29 cellular contexts compared by ENCODE assay signal in the genomic region with DNA sequence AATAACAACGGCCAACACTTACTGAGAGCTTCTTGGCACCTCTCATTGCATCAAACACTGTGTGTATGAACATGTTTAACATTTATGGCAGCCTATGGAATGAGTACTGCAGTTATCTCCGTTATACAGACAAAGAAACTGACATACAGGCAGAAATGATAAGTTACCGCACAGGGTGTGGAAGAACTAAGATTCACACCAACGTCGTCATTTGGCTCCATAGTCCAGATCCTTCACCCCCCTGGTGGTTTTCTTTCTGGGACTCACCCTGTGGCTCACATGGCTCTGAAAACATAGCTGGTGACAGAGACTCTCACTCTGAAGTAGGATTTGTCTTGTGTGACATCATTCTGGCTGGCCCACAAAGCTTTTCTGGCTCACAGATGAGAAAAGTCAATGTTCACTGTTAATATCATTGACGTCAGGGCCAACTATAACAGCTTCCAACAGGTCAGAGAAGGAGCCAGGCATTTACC.
DNase-seq lines count a peak whose midpoint lies in the region; ATAC-seq, FAIRE-seq and TF ChIP-seq lines count a peak whose summit lies in the region.
"Had no signal": no experiment of that assay in that cellular context is flagged by ENCODE, and none has a peak within 500 bp of the region (broad histone marks: within the 10 kb centered on the region; RNA-seq: fewer than 3 reads in every experiment).

No MANE protein-coding gene starts in this region.

- H3K9ac ChIP-seq in OCI-LY1 (ENCODE audit: low read length), result peak overlapping the region; percentile 3; the same call in 1 of the 2 replicates
- H3K9ac ChIP-seq: BLaER1 treated with 17β-estradiol and CSF1 and Interleukin-3, amounts not matched to agents 10 nM and 100 nM; KMS-11; SK-N-SH had no signal

- DNase-seq in AG10803 (ENCODE audit: low read depth) (peak; percentile 34), cardiac fibroblast (ENCODE audit: low read depth in 2 of 2) (peak; percentile 12 to 33), kidney tubule cell (ENCODE audit: low spot score) (peak; percentile 9), urothelium cell line (ENCODE audit: low spot score) (no peak)
- DNase-seq in stimulated activated CD4-positive, alpha-beta T cell treated with anti-CD3 and anti-CD28 coated beads, Interleukin-1b, Interleukin-23, amount 100 ng/mL, for 48 hours, result no peak
- DNase-seq: activated CD4-positive, alpha-beta T cell treated with anti-CD3 and anti-CD28 coated beads for 36 hours; activated gamma-delta T cell treated with Interleukin-2 at 50 U/mL for 16 hours; activated naive CD8-positive, alpha-beta T cell treated with anti-CD3 and anti-CD28 coated beads, Interleukin-2, amount 50 U/mL, for 24 hours; activated T-cell treated with anti-CD3 and anti-CD28 coated beads, Interleukin-2, amount 50 U/mL, for 1 hour; body of pancreas; COR-L47; dorsolateral prefrontal cortex; left lung; naive thymus-derived CD4-positive, alpha-beta T cell; NCI-H1436; NCI-H2081 treated with DMSO at 0.1 percent for 48 hours; SK-N-SH; stimulated activated naive CD8-positive, alpha-beta T cell treated with anti-CD3 and anti-CD28 coated beads, Interleukin-15, amount 100 ng/mL, for 72 hours; thyroid gland had no signal

- H3F3A ChIP-seq in OCI-LY1 (ENCODE audit: insufficient read depth, low read length), result no peaks in the 10 kb centered on the region

- H3K36me3 ChIP-seq in OCI-LY1 (ENCODE audit: insufficient read depth, low read length), result no peaks in the 10 kb centered on the region
- H3K36me3 ChIP-seq: BLaER1 treated with 17β-estradiol and CSF1 and Interleukin-3, amounts not matched to agents 10 nM and 100 nM; HAP-1; left lung; thyroid gland had no signal

- no peaks in the 10 kb centered on the region for H3K9me2 ChIP-seq in OCI-LY1 (ENCODE audit: low read depth, low read length)
- H3K9me2 ChIP-seq: SK-N-SH had no signal

- H3K4me3 ChIP-seq in AG10803 (ENCODE audit: low read length) (no peak overlapping the region), OCI-LY1 (ENCODE audit: low read depth, low read length, poor library complexity, severe bottlenecking) (no peak overlapping the region), cardiac fibroblast (replicated peaks in 1 of 2; ENCODE audit: low read depth in 2 of 2, low read length in 2 of 2) (no peak overlapping the region)
- H3K4me3 ChIP-seq: BLaER1 treated with 17β-estradiol and CSF1 and Interleukin-3, amounts not matched to agents 10 nM and 100 nM; body of pancreas; dorsolateral prefrontal cortex; HAP-1; left lung; thyroid gland had no signal

- peaks cover 87% of the 10 kb centered on the region for H3K4me1 ChIP-seq in OCI-LY1 (ENCODE audit: insufficient read depth, low read length, severe bottlenecking)
- H3K4me1 ChIP-seq: body of pancreas, HAP-1, left lung, thyroid gland had no signal

- no peaks in the 10 kb centered on the region for H3K9me3 ChIP-seq in OCI-LY1 (ENCODE audit: low read length)
- H3K9me3 ChIP-seq: body of pancreas, HAP-1, left lung, SK-N-SH, thyroid gland had no signal

- TF ChIP-seq CTCF in AG10803 (conservative IDR thresholded peaks at IDR 0.05; ENCODE audit: low read length) (no peak), OCI-LY1 (IDR thresholded peaks at IDR 0.05; ENCODE audit: low read length) (no peak), cardiac fibroblast (IDR thresholded peaks at IDR 0.05; ENCODE audit: low read depth, low read length) (no peak)

- peak overlapping the region; percentile 84 for H3K27ac ChIP-seq in OCI-LY1 (ENCODE audit: low read depth, low read length, poor library complexity, severe bottlenecking)
- H3K27ac ChIP-seq: BLaER1 treated with 17β-estradiol and CSF1 and Interleukin-3, amounts not matched to agents 10 nM and 100 nM; body of pancreas; dorsolateral prefrontal cortex; KMS-11; left lung; RWPE1; thyroid gland had no signal

- H3K27me3 ChIP-seq in OCI-LY1 (ENCODE audit: insufficient read depth, low read length), result no peaks in the 10 kb centered on the region
- H3K27me3 ChIP-seq: BLaER1 treated with 17β-estradiol and CSF1 and Interleukin-3, amounts not matched to agents 10 nM and 100 nM; body of pancreas; dorsolateral prefrontal cortex; left lung; thyroid gland had no signal

- no peak overlapping the region for H3K4me2 ChIP-seq in OCI-LY1 (ENCODE audit: low read length)
- H3K4me2 ChIP-seq: BLaER1 treated with 17β-estradiol and CSF1 and Interleukin-3, amounts not matched to agents 10 nM and 100 nM; KMS-11; SK-N-SH had no signal

- no peak for FAIRE-seq in urothelium cell line (lab: Jason Lieb, UNC)
- FAIRE-seq: G401.6, GM19239, HTR-8/SVneo had no signal

- ATAC-seq in HG03139 (IDR thresholded peaks at IDR 0.05; ENCODE audit: unreplicated experiment), result no peak
- ATAC-seq in esophagus mucosa, result no peak
- ATAC-seq: activated naive CD8-positive, alpha-beta T cell treated with anti-CD3 and anti-CD28 coated beads, Interleukin-2, amount 50 U/mL, for 24 hours; body of pancreas; left lung; naive thymus-derived CD4-positive, alpha-beta T cell; stimulated activated naive CD8-positive, alpha-beta T cell treated with anti-CD3 and anti-CD28 coated beads, Interleukin-15, amount 100 ng/mL, for 72 hours had no signal

- H4K20me1 ChIP-seq in OCI-LY1 (ENCODE audit: insufficient read depth, low read length), result no peaks in the 10 kb centered on the region
- H4K20me1 ChIP-seq: BLaER1 treated with 17β-estradiol and CSF1 and Interleukin-3, amounts not matched to agents 10 nM and 100 nM had no signal

- no peak overlapping the region; the same call in 1 of the 2 replicates for H2AFZ ChIP-seq in OCI-LY1 (ENCODE audit: low read length)

- H3K79me2 ChIP-seq in OCI-LY1 (ENCODE audit: insufficient read depth, low read length), result no peaks in the 10 kb centered on the region

Comparison
In these comparisons a context has a peak if more than half of its experiments do, and no peak if none do; other contexts are left out.
1. DNase-seq: peak in AG10803 (single experiment), cardiac fibroblast (2 of 2) and kidney tubule cell (single experiment); none in urothelium cell line (single experiment) and stimulated activated CD4-positive, alpha-beta T cell treated with anti-CD3 and anti-CD28 coated beads, Interleukin-1b, Interleukin-23, amount 100 ng/mL, for 48 hours (single experiment).